ENCODE assay signal across 20 cellular contexts in the genomic region with DNA sequence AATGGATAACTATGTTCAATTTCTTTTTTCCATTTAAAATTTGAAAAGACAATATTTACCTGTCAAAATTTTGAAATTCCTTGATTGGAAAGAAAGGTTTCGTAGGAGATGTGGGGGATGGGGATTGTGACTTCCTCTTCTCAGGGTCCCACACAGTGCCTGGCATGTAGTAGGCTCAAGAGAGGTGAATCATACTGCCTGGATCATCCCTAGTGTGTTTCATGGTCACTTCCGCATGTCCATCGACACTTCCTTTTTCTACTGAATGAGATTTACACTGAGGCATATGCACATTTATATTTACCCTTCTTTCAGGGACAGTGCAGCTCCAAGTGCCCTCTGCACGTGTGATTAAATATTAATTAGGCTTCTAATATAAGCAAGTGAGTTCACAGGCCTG.
DNase-seq lines count a peak whose midpoint lies in the region; TF ChIP-seq lines count a peak whose summit lies in the region.
"Had no signal": no experiment of that assay in that cellular context is flagged by ENCODE, and none has a peak within 500 bp of the region (broad histone marks: within the 10 kb centered on the region; RNA-seq: fewer than 3 reads in every experiment).

No MANE protein-coding gene starts in this region.

- H3K27me3 Mint-ChIP-seq in nephron (ENCODE audit: low read depth) (no peaks in the 10 kb centered on the region), immature natural killer cell (ENCODE audit: low read depth in 3 of 3) (peaks cover 0 to 2% (median 0%) of the 10 kb centered on the region in 3 donors)

- H3K27ac Mint-ChIP-seq in nephron (peak overlapping the region in 2 of 3 experiments; percentile 28 to 42), immature natural killer cell (no peak overlapping the region)
- H3K27ac Mint-ChIP-seq: CD4-positive, alpha-beta T cell had no signal

- no peak overlapping the region for H3K27ac ChIP-seq in spleen
- H3K27ac ChIP-seq: RWPE1, SJCRH30 had no signal

- H3K4me3 ChIP-seq in NB4 (ENCODE audit: low read depth, low read length) (no peak overlapping the region), spleen (no peak overlapping the region)
- H3K4me3 ChIP-seq: GM12878, SJCRH30 had no signal

- H3K4me1 Mint-ChIP-seq in nephron, result no peaks in the 10 kb centered on the region
- H3K4me1 Mint-ChIP-seq in immature natural killer cell, result no peaks in the 10 kb centered on the region

- in situ Hi-C loops in KBM-7 (cut with MboI; ENCODE audit: low pct_unique_long_range_greater_than_20kb, low sequenced_read_pairs), result no loop called here

- no peaks in the 10 kb centered on the region for H3K36me3 Mint-ChIP-seq in nephron (ENCODE audit: low read depth)
- H3K36me3 Mint-ChIP-seq in immature natural killer cell, result no peaks in the 10 kb centered on the region

- H3K4me3 Mint-ChIP-seq in nephron (no peak overlapping the region), immature natural killer cell (no peak overlapping the region)
- H3K4me3 Mint-ChIP-seq: CD4-positive, alpha-beta T cell had no signal

- no peaks in the 10 kb centered on the region for H3K27me3 ChIP-seq in spleen (replicated peaks in 1 of 7)
- H3K27me3 ChIP-seq: SJCRH30 had no signal

- 64 to 76% (median 67%) methylated on average over 4 of the region's 4 CpGs for WGBS in spleen, 5 donors

- H3K9me3 Mint-ChIP-seq in nephron, result no peaks in the 10 kb centered on the region
- H3K9me3 Mint-ChIP-seq in immature natural killer cell, result peaks cover 0 to 10% (median 0%) of the 10 kb centered on the region in 6 donors
- H3K9me3 Mint-ChIP-seq: CD4-positive, alpha-beta T cell had no signal

- intact Hi-C loops in spleen (cut with DNase I; ENCODE audit: low total_unique reads), result no loop called here

- TF ChIP-seq CTCF in NB4 (IDR thresholded peaks at IDR 0.05; ENCODE audit: low read depth, low read length), result no peak
- TF ChIP-seq CTCF in nephron (IDR thresholded peaks at IDR 0.05; ENCODE audit: unreplicated experiment in 3 of 3), result no peak
- no peak for TF ChIP-seq CTCF in spleen (IDR thresholded peaks at IDR 0.05 in 8 of 11, conservative IDR thresholded peaks at IDR 0.05 in 3 of 11)

- DNase-seq in KBM-7, result peak; percentile 7
- DNase-seq in NB4 (ENCODE audit: low read depth), result peak; percentile 63
- DNase-seq in SKM-1 treated with dmso at 0.1 percent for 144 hours (lab: John Stamatoyannopoulos, UW; ENCODE audit: unreplicated experiment), result peak; percentile 22
- DNase-seq in spleen, result no peak
- no peak for DNase-seq in immature natural killer cell
- no peak for DNase-seq in DMS79 (lab: John Stamatoyannopoulos, UW)
- DNase-seq: Caco-2; CD4-positive, alpha-beta T cell; DMS 273 treated with DMSO at 0.1 percent for 48 hours; DND-41; H7; NCI-H1105; NCI-H2029 treated with DMSO at 0.1 percent for 48 hours; NCI-H774; NK-92 treated with Interleukin-12 subunit alpha and Interleukin-12 subunit beta, amount 100 ng/mL, for 24 hours; T-helper 2 cell had no signal

- H3K4me1 ChIP-seq in spleen, result no peaks in the 10 kb centered on the region
- H3K4me1 ChIP-seq: Caco-2, SJCRH30 had no signal

- H3K36me3 ChIP-seq in spleen, result no peaks in the 10 kb centered on the region
- H3K36me3 ChIP-seq: SJCRH30 had no signal

- H3K9me3 ChIP-seq in spleen, result no peaks in the 10 kb centered on the region
- H3K9me3 ChIP-seq: Caco-2, SJCRH30 had no signal

- TF ChIP-seq POLR2A in NB4 (IDR thresholded peaks at IDR 0.05; ENCODE audit: extremely low read depth, insufficient read length) (no peak), spleen (IDR thresholded peaks at IDR 0.05) (no peak)

Comparison
In these comparisons a context has a peak if more than half of its experiments do, and no peak if none do; other contexts are left out.
1. DNase-seq: peak in KBM-7 (single experiment), NB4 (single experiment) and SKM-1 treated with dmso at 0.1 percent for 144 hours (single experiment); none in spleen (single experiment), immature natural killer cell (0 of 3) and DMS79 (single experiment).
2. H3K27ac Mint-ChIP-seq: peak in nephron (2 of 3); none in immature natural killer cell (0 of 6).